Comparison of ENCODE assay signal across 7 cellular contexts in the genomic region with DNA sequence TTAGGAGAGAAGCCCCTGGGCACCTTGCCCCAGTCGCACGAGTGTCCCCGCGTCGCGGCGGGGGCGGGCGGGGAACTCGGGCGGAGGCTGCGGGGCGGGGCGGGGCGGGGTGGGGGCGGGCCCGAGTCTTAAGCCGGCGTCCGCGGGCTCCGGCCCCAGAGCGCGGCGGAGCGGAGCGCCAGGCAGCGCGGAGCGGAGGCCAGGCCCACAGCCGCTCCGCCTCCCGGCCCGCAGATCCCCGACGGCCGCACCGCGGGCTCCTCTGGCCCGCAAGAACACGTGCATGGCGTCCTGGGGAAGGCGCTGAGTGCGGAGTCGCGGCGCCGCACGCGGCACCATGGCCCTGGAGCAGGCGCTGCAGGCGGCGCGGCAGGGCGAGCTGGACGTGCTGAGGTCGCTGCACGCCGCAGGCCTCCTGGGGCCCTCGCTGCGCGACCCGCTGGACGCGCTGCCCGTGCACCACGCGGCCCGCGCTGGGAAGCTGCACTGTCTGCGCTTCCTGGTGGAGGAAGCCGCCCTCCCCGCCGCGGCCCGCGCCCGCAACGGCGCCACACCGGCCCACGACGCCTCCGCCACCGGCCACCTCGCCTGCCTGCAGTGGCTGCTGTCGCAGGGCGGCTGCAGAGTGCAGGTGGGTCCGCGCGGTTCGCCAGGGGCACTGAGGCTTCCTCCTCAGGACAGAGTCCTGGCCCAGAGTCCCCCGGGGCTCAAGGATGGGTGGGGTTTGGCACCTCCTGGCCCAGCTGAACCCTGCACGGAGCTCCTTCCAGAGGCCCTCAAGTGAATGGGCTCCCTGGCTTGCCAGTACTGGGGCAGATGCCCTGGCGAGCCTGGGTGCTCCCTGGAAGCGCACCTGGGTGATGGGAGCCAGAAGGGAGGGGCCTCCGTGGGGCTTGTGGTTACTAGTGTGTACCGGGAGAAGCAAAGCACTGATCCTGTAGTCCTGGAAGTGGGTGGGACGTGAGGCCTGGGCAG. TPM values are rescaled to one million over a fixed set of nuclear protein-coding genes. Genes with fewer than 3 reads are reported as not detected.
A peak's percentile ranks its signal among the peaks of the same experiment; 100 is the strongest.
DNase-seq lines count a peak whose midpoint lies in the region; ATAC-seq and TF ChIP-seq lines count a peak whose summit lies in the region.

A gene with protein sequence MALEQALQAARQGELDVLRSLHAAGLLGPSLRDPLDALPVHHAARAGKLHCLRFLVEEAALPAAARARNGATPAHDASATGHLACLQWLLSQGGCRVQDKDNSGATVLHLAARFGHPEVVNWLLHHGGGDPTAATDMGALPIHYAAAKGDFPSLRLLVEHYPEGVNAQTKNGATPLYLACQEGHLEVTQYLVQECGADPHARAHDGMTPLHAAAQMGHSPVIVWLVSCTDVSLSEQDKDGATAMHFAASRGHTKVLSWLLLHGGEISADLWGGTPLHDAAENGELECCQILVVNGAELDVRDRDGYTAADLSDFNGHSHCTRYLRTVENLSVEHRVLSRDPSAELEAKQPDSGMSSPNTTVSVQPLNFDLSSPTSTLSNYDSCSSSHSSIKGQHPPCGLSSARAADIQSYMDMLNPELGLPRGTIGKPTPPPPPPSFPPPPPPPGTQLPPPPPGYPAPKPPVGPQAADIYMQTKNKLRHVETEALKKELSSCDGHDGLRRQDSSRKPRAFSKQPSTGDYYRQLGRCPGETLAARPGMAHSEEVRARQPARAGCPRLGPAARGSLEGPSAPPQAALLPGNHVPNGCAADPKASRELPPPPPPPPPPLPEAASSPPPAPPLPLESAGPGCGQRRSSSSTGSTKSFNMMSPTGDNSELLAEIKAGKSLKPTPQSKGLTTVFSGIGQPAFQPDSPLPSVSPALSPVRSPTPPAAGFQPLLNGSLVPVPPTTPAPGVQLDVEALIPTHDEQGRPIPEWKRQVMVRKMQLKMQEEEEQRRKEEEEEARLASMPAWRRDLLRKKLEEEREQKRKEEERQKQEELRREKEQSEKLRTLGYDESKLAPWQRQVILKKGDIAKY (plus strand): TSS at position 158 of the 975 bp plus-strand sequence. CDS start 180 bp downstream, at position 338.

- peak; percentile 22 for TF ChIP-seq POLR2A in erythroblast (IDR thresholded peaks at IDR 0.05; ENCODE audit: low read length)

- intact Hi-C loops in Panc1 (cut with micrococcal nuclease; ENCODE audit: unreplicated experiment), result no loop called here
- intact Hi-C loops in sciatic nerve (cut with DNase I), result no loop called here

- TF ChIP-seq CTCF in GM20000 (IDR thresholded peaks at IDR 0.05; ENCODE audit: extremely low read depth, missing control alignments) (no peak), Panc1 (IDR thresholded peaks at IDR 0.05) (no peak)

- H3K36me3 ChIP-seq in Panc1 (ENCODE audit: control insufficient read depth, insufficient read depth, low read length), result no peaks in the 10 kb centered on the region; the same call in 1 of the 2 replicates

- no peak within 1 kb of the TSS for H3K27ac ChIP-seq in Panc1 (ENCODE audit: low read length)

- no peaks in the 10 kb centered on the region for H3K9me3 ChIP-seq in Panc1 (ENCODE audit: control insufficient read depth, insufficient read depth, low read depth, low read length)

- no peaks in the 10 kb centered on the region for H3K27me3 ChIP-seq in Panc1 (ENCODE audit: control insufficient read depth, insufficient read depth, low read length)

- ATAC-seq in Panc1 (peak; percentile 65), sciatic nerve (no peak), HG03432 (IDR thresholded peaks at IDR 0.05; ENCODE audit: unreplicated experiment) (no peak)

- in situ Hi-C loops in Panc1 (cut with HindIII; ENCODE audit: low pct_unique_long_range_greater_than_20kb, low sequenced_read_pairs), result no loop called here

- BruUV-seq in Panc1 (replicated peaks; lab: Mats Ljungman, UMichigan), result no TSS peak

- POLR2A ChIA-PET in Panc1 (lab: Charles Lee), result interaction anchor here (0.7 kb wide), 1 partner anchor 11 kb away, joined by 6 read pairs; no protein-coding TSS in a partner anchor

- peak within 1 kb of the TSS; percentile 45 to 68 for H3K4me3 ChIP-seq in Panc1 (ENCODE audit: low read depth in 2 of 2, low read length in 2 of 2)

- H3K4me1 ChIP-seq in Panc1 (ENCODE audit: control insufficient read depth, insufficient read depth, low read length), result peaks cover 24% of the 10 kb centered on the region

- peak; percentile 84 for DNase-seq in GM20000 (ENCODE audit: low spot score)
- no peak for DNase-seq in Panc1 (ENCODE audit: low read depth, low spot score)
- DNase-seq in erythroblast (lab: John Stamatoyannopoulos, UW), result peak; percentile 56 to 61
- no peak for DNase-seq in sciatic nerve (ENCODE audit: low spot score)
- no peak for DNase-seq in NCI-H524 (lab: John Stamatoyannopoulos, UW)
- no peak for DNase-seq in DMS153 treated with DMSO at 0.1 percent for 48 hours (lab: John Stamatoyannopoulos, UW; ENCODE audit: unreplicated experiment)

- CTCF ChIA-PET in Panc1 (lab: Charles Lee), result interaction anchor here (1.0 kb wide), 1 partner anchor 16 kb away, joined by 3 read pairs; no protein-coding TSS in a partner anchor

RNA-seq across cellular contexts. Expression of the gene that starts here (rescaled TPM):
- 8.5 TPM for total RNA-seq in Panc1 (2021; ENCODE audit: unreplicated experiment)
- 13.6 TPM for polyA plus RNA-seq in Panc1 (2012; ENCODE audit: insufficient read length)
- total RNA-seq in sciatic nerve, result 14.4 TPM

Comparison
In these comparisons a context has a peak if more than half of its experiments do, and no peak if none do; other contexts are left out.
1. DNase-seq: peak in GM20000 (single experiment) and erythroblast (2 of 2); none in Panc1 (single experiment), sciatic nerve (single experiment), NCI-H524 (0 of 2) and DMS153 treated with DMSO at 0.1 percent for 48 hours (single experiment).